8 cellular contexts compared by ENCODE assay signal in the genomic region with DNA sequence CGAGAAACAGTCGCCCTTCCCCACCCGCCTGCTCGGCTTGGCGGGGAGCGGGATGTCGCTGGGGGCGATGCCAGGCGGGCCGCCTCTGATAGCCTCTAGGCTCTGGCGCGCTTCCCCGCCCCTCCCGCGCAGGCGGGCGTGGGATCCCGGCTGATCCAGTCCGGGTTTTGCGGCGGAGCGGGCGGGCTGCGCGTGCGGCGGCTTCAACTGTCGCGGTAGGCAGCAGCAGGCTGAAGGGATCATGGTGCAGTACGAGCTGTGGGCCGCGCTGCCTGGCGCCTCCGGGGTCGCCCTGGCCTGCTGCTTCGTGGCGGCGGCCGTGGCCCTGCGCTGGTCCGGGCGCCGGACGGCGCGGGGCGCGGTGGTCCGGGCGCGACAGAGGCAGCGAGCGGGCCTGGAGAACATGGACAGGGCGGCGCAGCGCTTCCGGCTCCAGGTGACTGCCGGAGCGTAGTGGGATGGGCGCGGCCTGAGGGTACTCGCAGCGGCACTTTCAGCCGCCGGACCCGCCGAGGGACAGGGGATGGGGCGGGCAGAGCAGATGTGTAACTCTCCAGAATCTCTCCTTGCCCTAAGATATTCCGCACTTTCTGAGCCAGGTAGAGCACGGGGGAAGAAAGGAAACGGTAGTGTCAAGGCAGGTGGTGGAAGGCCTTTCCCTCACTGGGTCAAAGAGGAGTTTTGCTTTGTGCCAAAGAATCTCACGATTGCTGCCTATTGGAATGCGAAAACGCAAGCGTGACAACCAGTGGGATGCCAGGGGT. TPM values are rescaled to one million over a fixed set of nuclear protein-coding genes. Genes with fewer than 3 reads are reported as not detected.
A peak's percentile ranks its signal among the peaks of the same experiment; 100 is the strongest.
DNase-seq lines count a peak whose midpoint lies in the region; ATAC-seq and TF ChIP-seq lines count a peak whose summit lies in the region.

TSS of gene FAAH (plus strand) at position 210 of the 764 bp plus-strand sequence. CDS start at position 242, 32 bp downstream.

- H3K27ac Mint-ChIP-seq in activated T-cell treated with anti-CD3 and anti-CD28 coated beads, Interleukin-2, amount 50 U/mL, for 24 hours: no peak within 1 kb of the TSS

- DNase-seq in C1 segment of cervical spinal cord (lab: John Stamatoyannopoulos, UW) (peak in 12 of 14 donors; percentile 43 to 81 (median 59)), MM.1S (peak; percentile 85), mucosa of descending colon (peak; percentile 81 to 92 (median 88)), stomach (peak; percentile 80), Kasumi-1 (lab: John Stamatoyannopoulos, UW) (no peak)
- DNase-seq in activated T-cell treated with anti-CD3 and anti-CD28 coated beads, Interleukin-2, amount 50 U/mL, for 24 hours: peak; percentile 70

- H3K4me1 ChIP-seq in MM.1S (ENCODE audit: low read length) (peaks cover 19% of the 10 kb centered on the region), esophagus (ENCODE audit: control insufficient read depth in 2 of 2, insufficient read depth in 2 of 2, low read length in 1 of 2) (peaks cover 0 to 9% of the 10 kb centered on the region in 2 donors), mucosa of descending colon (ENCODE audit: low read depth) (peaks cover 24% of the 10 kb centered on the region), stomach (peaks cover 31 to 36% (median 35%) of the 10 kb centered on the region in 4 donors)

- H3K27me3 Mint-ChIP-seq in activated T-cell treated with anti-CD3 and anti-CD28 coated beads, Interleukin-2, amount 50 U/mL, for 24 hours: peaks cover 35% of the 10 kb centered on the region

- H3K9me3 ChIP-seq in MM.1S (replicated peaks; ENCODE audit: insufficient read depth, low read length): no peaks in the 10 kb centered on the region
- H3K9me3 ChIP-seq in esophagus (ENCODE audit: control insufficient read depth in 2 of 2, insufficient read depth in 1 of 2, low read depth in 1 of 2, low read length in 1 of 2): peaks cover 0 to 14% of the 10 kb centered on the region in 2 donors
- H3K9me3 ChIP-seq in mucosa of descending colon: peaks cover 8% of the 10 kb centered on the region
- H3K9me3 ChIP-seq in stomach: peaks cover 0 to 18% (median 9%) of the 10 kb centered on the region in 4 donors

- TF ChIP-seq EP300 in stomach (IDR thresholded peaks at IDR 0.05): no peak

- intact Hi-C loops in mucosa of descending colon (cut with DNase I, micrococcal nuclease) (no loop called here), stomach (cut with DNase I; ENCODE audit: low total_unique reads) (no loop called here)

- H3K36me3 ChIP-seq in MM.1S (replicated peaks; ENCODE audit: insufficient read depth, low read length) (no peaks in the 10 kb centered on the region), esophagus (ENCODE audit: control insufficient read depth in 2 of 2, insufficient read depth in 2 of 2, low read length in 1 of 2) (no peaks in the 10 kb centered on the region), mucosa of descending colon (ENCODE audit: low read depth) (no peaks in the 10 kb centered on the region), stomach (no peaks in the 10 kb centered on the region)

- H3K27me3 ChIP-seq in MM.1S (replicated peaks; ENCODE audit: insufficient read depth, low read length) (no peaks in the 10 kb centered on the region), esophagus (ENCODE audit: control insufficient read depth in 1 of 2, insufficient read depth in 2 of 2, low read length in 2 of 2) (no peaks in the 10 kb centered on the region), stomach (peaks cover 0 to 8% (median 4%) of the 10 kb centered on the region in 3 donors)

- TF ChIP-seq CTCF in MM.1S (IDR thresholded peaks at IDR 0.05; ENCODE audit: low read length): no peak
- TF ChIP-seq CTCF in mucosa of descending colon (IDR thresholded peaks at IDR 0.05): no peak
- TF ChIP-seq CTCF in stomach (IDR thresholded peaks at IDR 0.05): no peak

- H3K79me2 ChIP-seq in MM.1S (ENCODE audit: low read length): peaks cover 33% of the 10 kb centered on the region

- H3K4me2 ChIP-seq in MM.1S (ENCODE audit: low read depth, low read length): peak within 1 kb of the TSS; percentile 80

- H3K4me1 Mint-ChIP-seq in activated T-cell treated with anti-CD3 and anti-CD28 coated beads, Interleukin-2, amount 50 U/mL, for 24 hours (ENCODE audit: low read depth): peaks cover 8% of the 10 kb centered on the region

- H3K9me3 Mint-ChIP-seq in activated T-cell treated with anti-CD3 and anti-CD28 coated beads, Interleukin-2, amount 50 U/mL, for 24 hours: peaks cover 12% of the 10 kb centered on the region

- 3 to 5% methylated on average over 70 to 75 of the region's 75 CpGs for WGBS in esophagus, 2 donors
- WGBS in stomach, 5 donors: 1 to 15% (median 4%) methylated on average over 22 to 75 of the region's 75 CpGs

- H3K9me2 ChIP-seq in MM.1S (replicated peaks; ENCODE audit: insufficient read depth, low read length): no peaks in the 10 kb centered on the region

- H3K4me3 Mint-ChIP-seq in activated T-cell treated with anti-CD3 and anti-CD28 coated beads, Interleukin-2, amount 50 U/mL, for 24 hours: peak within 1 kb of the TSS; percentile 67

- TF ChIP-seq POLR2A in stomach (IDR thresholded peaks at IDR 0.05): no peak

- peaks cover 16% of the 10 kb centered on the region for H3F3A ChIP-seq in MM.1S (ENCODE audit: insufficient read depth, low read length)

- H4K20me1 ChIP-seq in MM.1S (ENCODE audit: insufficient read depth, low read length): no peaks in the 10 kb centered on the region

- ATAC-seq in mucosa of descending colon (peak; percentile 94), GM21381 (IDR thresholded peaks at IDR 0.05; ENCODE audit: unreplicated experiment) (no peak)

- peak within 1 kb of the TSS; percentile 77 for H2AFZ ChIP-seq in MM.1S (ENCODE audit: low read length)

- H3K9ac ChIP-seq in MM.1S (ENCODE audit: low read length): peak within 1 kb of the TSS; percentile 77

- peaks cover 15% of the 10 kb centered on the region for H3K36me3 Mint-ChIP-seq in activated T-cell treated with anti-CD3 and anti-CD28 coated beads, Interleukin-2, amount 50 U/mL, for 24 hours (ENCODE audit: low read depth)

- H3K27ac ChIP-seq in MM.1S (ENCODE audit: low read length) (peak within 1 kb of the TSS; percentile 60), esophagus (ENCODE audit: low read depth in 2 of 2, low read length in 1 of 2) (peak within 1 kb of the TSS in 1 of 2 donors; percentile 1), stomach (peak within 1 kb of the TSS; percentile 58 to 85 (median 80))

- H3K4me3 ChIP-seq in MM.1S (ENCODE audit: low read length) (peak within 1 kb of the TSS; percentile 95), esophagus (ENCODE audit: low read depth in 1 of 2, low read length in 2 of 2) (peak within 1 kb of the TSS; percentile 49 to 73), mucosa of descending colon (peak within 1 kb of the TSS; percentile 45), stomach (peak within 1 kb of the TSS; percentile 61 to 72 (median 66))

RNA-seq across cellular contexts. Expression of gene FAAH, which starts in this region (rescaled TPM):
- polyA plus RNA-seq in esophagus (10 to 100 TPM; 12.1 to 33.2 TPM), stomach (10 to 100 TPM; 42.8 to 45.3 (median 45.0) TPM)
- total RNA-seq in mucosa of descending colon (100 to 1,000 TPM in 1 of 3 donors, 10 to 100 TPM in 2; 51.7 to 130 (median 60.2) TPM), stomach (100 to 1,000 TPM in 2 of 5 donors, 10 to 100 TPM in 3; 25.3 to 419 (median 52.9) TPM)

Comparison
In these comparisons a context has a peak if more than half of its experiments do, and no peak if none do; other contexts are left out.
1. DNase-seq: peak in C1 segment of cervical spinal cord (12 of 14), MM.1S (single experiment), activated T-cell treated with anti-CD3 and anti-CD28 coated beads, Interleukin-2, amount 50 U/mL, for 24 hours (single experiment), mucosa of descending colon (3 of 3) and stomach (single experiment); none in Kasumi-1 (0 of 2).
2. H3K4me3 ChIP-seq: peak in every context shown above with its lines; median percentile 95 in MM.1S; 66 in stomach; 61 in esophagus; 45 in mucosa of descending colon.